1 cellular context compared by ENCODE assay signal in the genomic region with DNA sequence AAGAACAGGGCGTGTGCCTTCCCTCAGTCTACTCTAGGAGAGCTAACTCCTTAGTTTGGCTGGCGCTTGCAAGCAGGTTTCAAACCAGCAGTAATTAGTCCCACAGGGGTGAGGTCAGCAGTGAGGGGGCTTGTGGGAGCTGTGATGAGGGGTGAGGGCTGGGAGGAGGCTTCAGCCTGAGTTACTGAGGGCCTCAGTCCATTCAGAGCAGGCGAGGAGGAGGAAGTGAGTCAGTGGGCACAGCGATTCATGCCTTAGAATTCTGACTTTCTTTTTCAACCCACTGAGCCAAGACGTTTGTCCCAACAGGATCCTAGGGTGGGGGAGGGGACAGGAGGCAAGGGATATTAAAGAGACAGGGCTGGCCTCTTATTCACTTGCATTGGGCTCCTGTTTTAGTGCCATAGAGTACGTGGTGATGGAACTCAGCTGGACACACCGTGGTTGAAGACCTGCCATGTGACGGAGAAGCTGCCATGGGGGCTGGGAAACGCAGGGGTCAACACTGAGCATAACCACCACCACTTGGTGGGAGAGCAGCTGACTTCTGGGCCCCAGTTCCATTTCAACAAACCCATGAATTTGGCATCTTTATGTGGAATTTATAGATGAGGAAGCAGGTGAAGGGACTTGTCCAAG.
TF ChIP-seq lines count a peak whose summit lies in the region.

No MANE protein-coding gene starts in this region.

TF ChIP-seq in GM23338, 12 proteins besides CTCF, POLR2A, EP300 and RAD21 (continued from another document):
- TF ChIP-seq EZH2phosphoT487 (IDR thresholded peaks at IDR 0.05; ENCODE audit: unreplicated experiment) (no peak), STAT1 (IDR thresholded peaks at IDR 0.05; ENCODE audit: unreplicated experiment) (no peak), EZH2 (IDR thresholded peaks at IDR 0.05; ENCODE audit: low read depth, unreplicated experiment) (no peak)
- TF ChIP-seq, protein P1, sequence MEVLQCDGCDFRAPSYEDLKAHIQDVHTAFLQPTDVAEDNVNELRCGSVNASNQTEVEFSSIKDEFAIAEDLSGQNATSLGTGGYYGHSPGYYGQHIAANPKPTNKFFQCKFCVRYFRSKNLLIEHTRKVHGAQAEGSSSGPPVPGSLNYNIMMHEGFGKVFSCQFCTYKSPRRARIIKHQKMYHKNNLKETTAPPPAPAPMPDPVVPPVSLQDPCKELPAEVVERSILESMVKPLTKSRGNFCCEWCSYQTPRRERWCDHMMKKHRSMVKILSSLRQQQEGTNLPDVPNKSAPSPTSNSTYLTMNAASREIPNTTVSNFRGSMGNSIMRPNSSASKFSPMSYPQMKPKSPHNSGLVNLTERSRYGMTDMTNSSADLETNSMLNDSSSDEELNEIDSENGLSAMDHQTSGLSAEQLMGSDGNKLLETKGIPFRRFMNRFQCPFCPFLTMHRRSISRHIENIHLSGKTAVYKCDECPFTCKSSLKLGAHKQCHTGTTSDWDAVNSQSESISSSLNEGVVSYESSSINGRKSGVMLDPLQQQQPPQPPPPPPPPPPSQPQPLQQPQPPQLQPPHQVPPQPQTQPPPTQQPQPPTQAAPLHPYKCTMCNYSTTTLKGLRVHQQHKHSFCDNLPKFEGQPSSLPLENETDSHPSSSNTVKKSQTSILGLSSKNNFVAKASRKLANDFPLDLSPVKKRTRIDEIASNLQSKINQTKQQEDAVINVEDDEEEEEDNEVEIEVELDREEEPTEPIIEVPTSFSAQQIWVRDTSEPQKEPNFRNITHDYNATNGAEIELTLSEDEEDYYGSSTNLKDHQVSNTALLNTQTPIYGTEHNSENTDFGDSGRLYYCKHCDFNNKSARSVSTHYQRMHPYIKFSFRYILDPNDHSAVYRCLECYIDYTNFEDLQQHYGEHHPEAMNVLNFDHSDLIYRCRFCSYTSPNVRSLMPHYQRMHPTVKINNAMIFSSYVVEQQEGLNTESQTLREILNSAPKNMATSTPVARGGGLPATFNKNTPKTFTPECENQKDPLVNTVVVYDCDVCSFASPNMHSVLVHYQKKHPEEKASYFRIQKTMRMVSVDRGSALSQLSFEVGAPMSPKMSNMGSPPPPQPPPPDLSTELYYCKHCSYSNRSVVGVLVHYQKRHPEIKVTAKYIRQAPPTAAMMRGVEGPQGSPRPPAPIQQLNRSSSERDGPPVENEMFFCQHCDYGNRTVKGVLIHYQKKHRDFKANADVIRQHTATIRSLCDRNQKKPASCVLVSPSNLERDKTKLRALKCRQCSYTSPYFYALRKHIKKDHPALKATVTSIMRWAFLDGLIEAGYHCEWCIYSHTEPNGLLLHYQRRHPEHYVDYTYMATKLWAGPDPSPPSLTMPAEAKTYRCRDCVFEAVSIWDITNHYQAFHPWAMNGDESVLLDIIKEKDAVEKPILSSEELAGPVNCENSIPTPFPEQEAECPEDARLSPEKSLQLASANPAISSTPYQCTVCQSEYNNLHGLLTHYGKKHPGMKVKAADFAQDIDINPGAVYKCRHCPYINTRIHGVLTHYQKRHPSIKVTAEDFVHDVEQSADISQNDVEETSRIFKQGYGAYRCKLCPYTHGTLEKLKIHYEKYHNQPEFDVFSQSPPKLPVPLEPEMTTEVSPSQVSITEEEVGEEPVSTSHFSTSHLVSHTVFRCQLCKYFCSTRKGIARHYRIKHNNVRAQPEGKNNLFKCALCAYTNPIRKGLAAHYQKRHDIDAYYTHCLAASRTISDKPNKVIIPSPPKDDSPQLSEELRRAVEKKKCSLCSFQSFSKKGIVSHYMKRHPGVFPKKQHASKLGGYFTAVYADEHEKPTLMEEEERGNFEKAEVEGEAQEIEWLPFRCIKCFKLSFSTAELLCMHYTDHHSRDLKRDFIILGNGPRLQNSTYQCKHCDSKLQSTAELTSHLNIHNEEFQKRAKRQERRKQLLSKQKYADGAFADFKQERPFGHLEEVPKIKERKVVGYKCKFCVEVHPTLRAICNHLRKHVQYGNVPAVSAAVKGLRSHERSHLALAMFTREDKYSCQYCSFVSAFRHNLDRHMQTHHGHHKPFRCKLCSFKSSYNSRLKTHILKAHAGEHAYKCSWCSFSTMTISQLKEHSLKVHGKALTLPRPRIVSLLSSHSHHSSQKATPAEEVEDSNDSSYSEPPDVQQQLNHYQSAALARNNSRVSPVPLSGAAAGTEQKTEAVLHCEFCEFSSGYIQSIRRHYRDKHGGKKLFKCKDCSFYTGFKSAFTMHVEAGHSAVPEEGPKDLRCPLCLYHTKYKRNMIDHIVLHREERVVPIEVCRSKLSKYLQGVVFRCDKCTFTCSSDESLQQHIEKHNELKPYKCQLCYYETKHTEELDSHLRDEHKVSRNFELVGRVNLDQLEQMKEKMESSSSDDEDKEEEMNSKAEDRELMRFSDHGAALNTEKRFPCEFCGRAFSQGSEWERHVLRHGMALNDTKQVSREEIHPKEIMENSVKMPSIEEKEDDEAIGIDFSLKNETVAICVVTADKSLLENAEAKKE (CRISPR knock-in tag; IDR thresholded peaks at IDR 0.05) = no peak
- TF ChIP-seq, protein P2, sequence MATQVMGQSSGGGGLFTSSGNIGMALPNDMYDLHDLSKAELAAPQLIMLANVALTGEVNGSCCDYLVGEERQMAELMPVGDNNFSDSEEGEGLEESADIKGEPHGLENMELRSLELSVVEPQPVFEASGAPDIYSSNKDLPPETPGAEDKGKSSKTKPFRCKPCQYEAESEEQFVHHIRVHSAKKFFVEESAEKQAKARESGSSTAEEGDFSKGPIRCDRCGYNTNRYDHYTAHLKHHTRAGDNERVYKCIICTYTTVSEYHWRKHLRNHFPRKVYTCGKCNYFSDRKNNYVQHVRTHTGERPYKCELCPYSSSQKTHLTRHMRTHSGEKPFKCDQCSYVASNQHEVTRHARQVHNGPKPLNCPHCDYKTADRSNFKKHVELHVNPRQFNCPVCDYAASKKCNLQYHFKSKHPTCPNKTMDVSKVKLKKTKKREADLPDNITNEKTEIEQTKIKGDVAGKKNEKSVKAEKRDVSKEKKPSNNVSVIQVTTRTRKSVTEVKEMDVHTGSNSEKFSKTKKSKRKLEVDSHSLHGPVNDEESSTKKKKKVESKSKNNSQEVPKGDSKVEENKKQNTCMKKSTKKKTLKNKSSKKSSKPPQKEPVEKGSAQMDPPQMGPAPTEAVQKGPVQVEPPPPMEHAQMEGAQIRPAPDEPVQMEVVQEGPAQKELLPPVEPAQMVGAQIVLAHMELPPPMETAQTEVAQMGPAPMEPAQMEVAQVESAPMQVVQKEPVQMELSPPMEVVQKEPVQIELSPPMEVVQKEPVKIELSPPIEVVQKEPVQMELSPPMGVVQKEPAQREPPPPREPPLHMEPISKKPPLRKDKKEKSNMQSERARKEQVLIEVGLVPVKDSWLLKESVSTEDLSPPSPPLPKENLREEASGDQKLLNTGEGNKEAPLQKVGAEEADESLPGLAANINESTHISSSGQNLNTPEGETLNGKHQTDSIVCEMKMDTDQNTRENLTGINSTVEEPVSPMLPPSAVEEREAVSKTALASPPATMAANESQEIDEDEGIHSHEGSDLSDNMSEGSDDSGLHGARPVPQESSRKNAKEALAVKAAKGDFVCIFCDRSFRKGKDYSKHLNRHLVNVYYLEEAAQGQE (IDR thresholded peaks at IDR 0.05; ENCODE audit: unreplicated experiment) = no peak
